In genomic region chr1:203244776-203245175, GRCh38 we compare ENCODE assay signal across 1 cellular context.
TF ChIP-seq lines count a peak whose summit lies in the region.

No MANE protein-coding gene starts in this region.

TF ChIP-seq in liver, 16 proteins besides CTCF, POLR2A, EP300 and RAD21 (continued from another document):
- TF ChIP-seq ZBTB33 (IDR thresholded peaks at IDR 0.05) (peak; percentile 83), JUND (IDR thresholded peaks at IDR 0.05) (peak; percentile 59 to 78), GABPA (IDR thresholded peaks at IDR 0.05 in 1 of 2, conservative IDR thresholded peaks at IDR 0.05 in 1 of 2) (peak in 1 of 2 donors; percentile 30)
